ENCODE assay signal across 3 cellular contexts in the genomic region with DNA sequence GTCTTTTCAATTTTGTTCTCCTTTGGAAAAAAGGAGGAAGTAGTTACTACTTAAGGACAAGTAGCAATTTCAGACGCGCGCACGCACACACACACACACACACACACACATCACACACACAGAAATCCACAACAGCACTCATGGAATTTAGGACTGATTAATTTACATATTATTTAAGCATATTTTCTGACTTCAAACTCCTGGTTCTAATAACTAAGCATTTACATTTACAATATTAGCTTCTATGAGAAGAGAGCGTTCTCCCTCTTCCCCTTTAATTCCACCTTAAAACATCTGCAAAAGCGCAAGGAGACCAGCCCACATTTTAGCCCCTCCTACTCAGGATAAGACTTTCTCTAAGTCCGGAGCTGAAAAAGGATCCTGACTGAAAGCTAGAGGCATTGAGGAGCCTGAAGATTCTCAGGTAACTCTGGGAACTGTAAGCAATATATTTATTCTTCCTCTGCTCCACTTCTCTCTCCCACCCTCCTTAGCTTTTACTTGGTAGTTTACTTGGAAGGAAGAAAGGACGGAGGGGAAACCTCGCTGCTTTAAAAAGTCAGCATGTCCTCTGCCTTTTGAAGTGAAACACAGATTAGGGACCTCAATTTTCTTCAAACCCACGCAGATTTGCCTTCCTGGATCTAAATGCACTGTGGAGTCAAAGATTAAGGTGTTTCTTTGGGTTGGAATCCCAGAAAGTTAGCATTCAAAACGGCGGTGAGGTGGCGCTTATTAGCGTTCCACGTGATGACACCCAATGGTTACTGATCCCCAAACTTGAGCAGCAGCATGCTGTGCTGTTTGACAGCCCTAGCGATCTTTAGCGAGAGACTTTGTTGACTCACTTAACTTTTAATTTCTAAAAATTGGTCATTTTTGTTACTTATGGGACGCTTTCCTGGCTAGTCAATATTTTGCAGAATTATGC.
TF ChIP-seq lines count a peak whose summit lies in the region.

A gene (plus strand): TSS at position 338 of the 931 bp plus-strand sequence. CDS start 25,406 bp downstream, outside the sequence.

TF ChIP-seq in GM23338, 12 proteins besides CTCF, POLR2A, EP300 and RAD21 (continued from another document):
- TF ChIP-seq, protein P1, sequence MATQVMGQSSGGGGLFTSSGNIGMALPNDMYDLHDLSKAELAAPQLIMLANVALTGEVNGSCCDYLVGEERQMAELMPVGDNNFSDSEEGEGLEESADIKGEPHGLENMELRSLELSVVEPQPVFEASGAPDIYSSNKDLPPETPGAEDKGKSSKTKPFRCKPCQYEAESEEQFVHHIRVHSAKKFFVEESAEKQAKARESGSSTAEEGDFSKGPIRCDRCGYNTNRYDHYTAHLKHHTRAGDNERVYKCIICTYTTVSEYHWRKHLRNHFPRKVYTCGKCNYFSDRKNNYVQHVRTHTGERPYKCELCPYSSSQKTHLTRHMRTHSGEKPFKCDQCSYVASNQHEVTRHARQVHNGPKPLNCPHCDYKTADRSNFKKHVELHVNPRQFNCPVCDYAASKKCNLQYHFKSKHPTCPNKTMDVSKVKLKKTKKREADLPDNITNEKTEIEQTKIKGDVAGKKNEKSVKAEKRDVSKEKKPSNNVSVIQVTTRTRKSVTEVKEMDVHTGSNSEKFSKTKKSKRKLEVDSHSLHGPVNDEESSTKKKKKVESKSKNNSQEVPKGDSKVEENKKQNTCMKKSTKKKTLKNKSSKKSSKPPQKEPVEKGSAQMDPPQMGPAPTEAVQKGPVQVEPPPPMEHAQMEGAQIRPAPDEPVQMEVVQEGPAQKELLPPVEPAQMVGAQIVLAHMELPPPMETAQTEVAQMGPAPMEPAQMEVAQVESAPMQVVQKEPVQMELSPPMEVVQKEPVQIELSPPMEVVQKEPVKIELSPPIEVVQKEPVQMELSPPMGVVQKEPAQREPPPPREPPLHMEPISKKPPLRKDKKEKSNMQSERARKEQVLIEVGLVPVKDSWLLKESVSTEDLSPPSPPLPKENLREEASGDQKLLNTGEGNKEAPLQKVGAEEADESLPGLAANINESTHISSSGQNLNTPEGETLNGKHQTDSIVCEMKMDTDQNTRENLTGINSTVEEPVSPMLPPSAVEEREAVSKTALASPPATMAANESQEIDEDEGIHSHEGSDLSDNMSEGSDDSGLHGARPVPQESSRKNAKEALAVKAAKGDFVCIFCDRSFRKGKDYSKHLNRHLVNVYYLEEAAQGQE (IDR thresholded peaks at IDR 0.05; ENCODE audit: unreplicated experiment) = no peak
- TF ChIP-seq, protein P2, sequence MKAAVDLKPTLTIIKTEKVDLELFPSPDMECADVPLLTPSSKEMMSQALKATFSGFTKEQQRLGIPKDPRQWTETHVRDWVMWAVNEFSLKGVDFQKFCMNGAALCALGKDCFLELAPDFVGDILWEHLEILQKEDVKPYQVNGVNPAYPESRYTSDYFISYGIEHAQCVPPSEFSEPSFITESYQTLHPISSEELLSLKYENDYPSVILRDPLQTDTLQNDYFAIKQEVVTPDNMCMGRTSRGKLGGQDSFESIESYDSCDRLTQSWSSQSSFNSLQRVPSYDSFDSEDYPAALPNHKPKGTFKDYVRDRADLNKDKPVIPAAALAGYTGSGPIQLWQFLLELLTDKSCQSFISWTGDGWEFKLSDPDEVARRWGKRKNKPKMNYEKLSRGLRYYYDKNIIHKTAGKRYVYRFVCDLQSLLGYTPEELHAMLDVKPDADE (IDR thresholded peaks at IDR 0.05) = no peak
- TF ChIP-seq NANOG (IDR thresholded peaks at IDR 0.05; ENCODE audit: borderline replicate concordance) = no peak

TF ChIP-seq in WTC11, 78 proteins besides CTCF, POLR2A, EP300 and RAD21 (continued from another document):
- TF ChIP-seq, protein P3, sequence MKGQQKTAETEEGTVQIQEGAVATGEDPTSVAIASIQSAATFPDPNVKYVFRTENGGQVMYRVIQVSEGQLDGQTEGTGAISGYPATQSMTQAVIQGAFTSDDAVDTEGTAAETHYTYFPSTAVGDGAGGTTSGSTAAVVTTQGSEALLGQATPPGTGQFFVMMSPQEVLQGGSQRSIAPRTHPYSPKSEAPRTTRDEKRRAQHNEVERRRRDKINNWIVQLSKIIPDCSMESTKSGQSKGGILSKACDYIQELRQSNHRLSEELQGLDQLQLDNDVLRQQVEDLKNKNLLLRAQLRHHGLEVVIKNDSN (CRISPR knock-in tag; IDR thresholded peaks at IDR 0.05) = 0 out of 2 replicates have a peak, but pooled peaks have one; percentile 37
- TF ChIP-seq, protein P4, sequence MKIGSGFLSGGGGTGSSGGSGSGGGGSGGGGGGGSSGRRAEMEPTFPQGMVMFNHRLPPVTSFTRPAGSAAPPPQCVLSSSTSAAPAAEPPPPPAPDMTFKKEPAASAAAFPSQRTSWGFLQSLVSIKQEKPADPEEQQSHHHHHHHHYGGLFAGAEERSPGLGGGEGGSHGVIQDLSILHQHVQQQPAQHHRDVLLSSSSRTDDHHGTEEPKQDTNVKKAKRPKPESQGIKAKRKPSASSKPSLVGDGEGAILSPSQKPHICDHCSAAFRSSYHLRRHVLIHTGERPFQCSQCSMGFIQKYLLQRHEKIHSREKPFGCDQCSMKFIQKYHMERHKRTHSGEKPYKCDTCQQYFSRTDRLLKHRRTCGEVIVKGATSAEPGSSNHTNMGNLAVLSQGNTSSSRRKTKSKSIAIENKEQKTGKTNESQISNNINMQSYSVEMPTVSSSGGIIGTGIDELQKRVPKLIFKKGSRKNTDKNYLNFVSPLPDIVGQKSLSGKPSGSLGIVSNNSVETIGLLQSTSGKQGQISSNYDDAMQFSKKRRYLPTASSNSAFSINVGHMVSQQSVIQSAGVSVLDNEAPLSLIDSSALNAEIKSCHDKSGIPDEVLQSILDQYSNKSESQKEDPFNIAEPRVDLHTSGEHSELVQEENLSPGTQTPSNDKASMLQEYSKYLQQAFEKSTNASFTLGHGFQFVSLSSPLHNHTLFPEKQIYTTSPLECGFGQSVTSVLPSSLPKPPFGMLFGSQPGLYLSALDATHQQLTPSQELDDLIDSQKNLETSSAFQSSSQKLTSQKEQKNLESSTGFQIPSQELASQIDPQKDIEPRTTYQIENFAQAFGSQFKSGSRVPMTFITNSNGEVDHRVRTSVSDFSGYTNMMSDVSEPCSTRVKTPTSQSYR (CRISPR knock-in tag; IDR thresholded peaks at IDR 0.05) = no peak
- TF ChIP-seq CREM (CRISPR knock-in tag; IDR thresholded peaks at IDR 0.05) = no peak
- TF ChIP-seq, protein P5, sequence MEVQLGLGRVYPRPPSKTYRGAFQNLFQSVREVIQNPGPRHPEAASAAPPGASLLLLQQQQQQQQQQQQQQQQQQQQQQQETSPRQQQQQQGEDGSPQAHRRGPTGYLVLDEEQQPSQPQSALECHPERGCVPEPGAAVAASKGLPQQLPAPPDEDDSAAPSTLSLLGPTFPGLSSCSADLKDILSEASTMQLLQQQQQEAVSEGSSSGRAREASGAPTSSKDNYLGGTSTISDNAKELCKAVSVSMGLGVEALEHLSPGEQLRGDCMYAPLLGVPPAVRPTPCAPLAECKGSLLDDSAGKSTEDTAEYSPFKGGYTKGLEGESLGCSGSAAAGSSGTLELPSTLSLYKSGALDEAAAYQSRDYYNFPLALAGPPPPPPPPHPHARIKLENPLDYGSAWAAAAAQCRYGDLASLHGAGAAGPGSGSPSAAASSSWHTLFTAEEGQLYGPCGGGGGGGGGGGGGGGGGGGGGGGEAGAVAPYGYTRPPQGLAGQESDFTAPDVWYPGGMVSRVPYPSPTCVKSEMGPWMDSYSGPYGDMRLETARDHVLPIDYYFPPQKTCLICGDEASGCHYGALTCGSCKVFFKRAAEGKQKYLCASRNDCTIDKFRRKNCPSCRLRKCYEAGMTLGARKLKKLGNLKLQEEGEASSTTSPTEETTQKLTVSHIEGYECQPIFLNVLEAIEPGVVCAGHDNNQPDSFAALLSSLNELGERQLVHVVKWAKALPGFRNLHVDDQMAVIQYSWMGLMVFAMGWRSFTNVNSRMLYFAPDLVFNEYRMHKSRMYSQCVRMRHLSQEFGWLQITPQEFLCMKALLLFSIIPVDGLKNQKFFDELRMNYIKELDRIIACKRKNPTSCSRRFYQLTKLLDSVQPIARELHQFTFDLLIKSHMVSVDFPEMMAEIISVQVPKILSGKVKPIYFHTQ (CRISPR knock-in tag; IDR thresholded peaks at IDR 0.05) = no peak
- TF ChIP-seq, protein P6, sequence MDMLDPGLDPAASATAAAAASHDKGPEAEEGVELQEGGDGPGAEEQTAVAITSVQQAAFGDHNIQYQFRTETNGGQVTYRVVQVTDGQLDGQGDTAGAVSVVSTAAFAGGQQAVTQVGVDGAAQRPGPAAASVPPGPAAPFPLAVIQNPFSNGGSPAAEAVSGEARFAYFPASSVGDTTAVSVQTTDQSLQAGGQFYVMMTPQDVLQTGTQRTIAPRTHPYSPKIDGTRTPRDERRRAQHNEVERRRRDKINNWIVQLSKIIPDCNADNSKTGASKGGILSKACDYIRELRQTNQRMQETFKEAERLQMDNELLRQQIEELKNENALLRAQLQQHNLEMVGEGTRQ (CRISPR knock-in tag; IDR thresholded peaks at IDR 0.05) = peak; percentile 52; the same call in 1 of the 2 replicates

TF ChIP-seq in neural cell, 6 proteins besides CTCF, POLR2A, EP300 and RAD21 (continued from another document):
- TF ChIP-seq, protein P1 (IDR thresholded peaks at IDR 0.05; ENCODE audit: borderline replicate concordance) = no peak
